ENCODE assay signal across 11 cellular contexts in the genomic region with DNA sequence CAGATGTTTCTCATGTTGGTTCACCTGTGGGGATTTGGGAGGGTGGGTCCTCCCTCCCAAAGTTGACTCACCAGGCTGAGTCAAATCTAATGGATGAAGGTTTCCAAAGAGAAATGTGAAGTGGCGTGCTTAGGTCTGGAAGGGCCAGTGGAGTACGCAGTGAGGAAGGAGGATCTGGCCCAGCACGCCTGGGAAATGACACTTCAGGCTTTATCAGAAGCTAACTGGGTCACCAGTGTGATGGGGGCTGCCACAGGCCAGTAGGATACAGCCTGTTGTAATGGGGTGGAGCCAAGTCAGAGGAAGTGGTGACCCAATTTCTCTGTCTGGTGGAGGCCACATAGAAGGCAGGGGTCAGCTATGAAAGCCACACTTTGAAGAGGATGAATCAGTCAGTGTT. TPM values are rescaled to one million over a fixed set of nuclear protein-coding genes. Genes with fewer than 3 reads are reported as not detected.
A peak's percentile ranks its signal among the peaks of the same experiment; 100 is the strongest.
DNase-seq lines count a peak whose midpoint lies in the region; ATAC-seq and TF ChIP-seq lines count a peak whose summit lies in the region.
"Had no signal": no experiment of that assay in that cellular context is flagged by ENCODE, and none has a peak within 500 bp of the region (broad histone marks: within the 10 kb centered on the region; RNA-seq: fewer than 3 reads in every experiment).

No MANE protein-coding gene starts in this region.

- H3K9me3 Mint-ChIP-seq in activated T-cell treated with anti-CD3 and anti-CD28 coated beads, Interleukin-2, amount 50 U/mL, for 72 hours: no peaks in the 10 kb centered on the region
- H3K9me3 Mint-ChIP-seq in progenitor cell of endocrine pancreas (ENCODE audit: low read depth): no peaks in the 10 kb centered on the region

- intact Hi-C loops in heart left ventricle (cut with DNase I) (no loop called here), cardiac septum (cut with DNase I) (no loop called here), heart right ventricle (cut with DNase I) (loop anchor here in 1 of 10 donors (10.0 kb wide), 1 partner anchor 89 kb away; no protein-coding TSS in a partner anchor), transverse colon (cut with DNase I; ENCODE audit: low total_unique reads) (no loop called here)

- ATAC-seq in heart left ventricle: peak in 3 of 4 donors; percentile 18 to 80 (median 54)
- ATAC-seq in activated T-cell treated with anti-CD3 and anti-CD28 coated beads, Interleukin-2, amount 50 U/mL, for 72 hours (replicated peaks in 1 of 2): peak; percentile 77 to 92
- ATAC-seq in heart right ventricle: peak in 6 of 8 donors; percentile 31 to 81 (median 54)
- ATAC-seq in HG03342 (IDR thresholded peaks at IDR 0.05; ENCODE audit: unreplicated experiment): no peak
- ATAC-seq: body of pancreas had no signal

- DNase-seq in heart left ventricle: peak in 1 of 5 donors; percentile 55
- no peak for DNase-seq in cardiac septum (ENCODE audit: low spot score)
- peak in 1 of 2 donors; percentile 35 for DNase-seq in activated T-cell treated with anti-CD3 and anti-CD28 coated beads, Interleukin-2, amount 50 U/mL, for 72 hours
- DNase-seq in heart right ventricle: no peak
- DNase-seq in transverse colon: peak; percentile 13
- no peak for DNase-seq in NCI-H345 (lab: John Stamatoyannopoulos, UW)
- no peak for DNase-seq in progenitor cell of endocrine pancreas (ENCODE audit: low spot score, unreplicated experiment)
- DNase-seq: NCI-H748 treated with DMSO at 0.1 percent for 48 hours, thyroid gland had no signal

- H3K27me3 ChIP-seq in heart left ventricle: no peaks in the 10 kb centered on the region
- H3K27me3 ChIP-seq in heart right ventricle: no peaks in the 10 kb centered on the region
- H3K27me3 ChIP-seq in transverse colon: no peaks in the 10 kb centered on the region
- H3K27me3 ChIP-seq: body of pancreas, thyroid gland had no signal

- in situ Hi-C loops in transverse colon (cut with MboI; ENCODE audit: low pct_ligation_motif_present in 1 of 4, low pct_unique_long_range_greater_than_20kb in 1 of 4, low sequenced_read_pairs in 3 of 4): no loop called here

- TF ChIP-seq POLR2A in heart left ventricle (IDR thresholded peaks at IDR 0.05) (no peak), transverse colon (IDR thresholded peaks at IDR 0.05) (peak; percentile 25)

- H3K27me3 Mint-ChIP-seq in activated T-cell treated with anti-CD3 and anti-CD28 coated beads, Interleukin-2, amount 50 U/mL, for 72 hours (ENCODE audit: low read depth): no peaks in the 10 kb centered on the region
- no peaks in the 10 kb centered on the region for H3K27me3 Mint-ChIP-seq in progenitor cell of endocrine pancreas

- H3K9me3 ChIP-seq in heart left ventricle: no peaks in the 10 kb centered on the region
- H3K9me3 ChIP-seq in heart right ventricle: no peaks in the 10 kb centered on the region
- H3K9me3 ChIP-seq in transverse colon: no peaks in the 10 kb centered on the region
- H3K9me3 ChIP-seq: body of pancreas, thyroid gland had no signal

- no peak overlapping the region for H3K4me3 ChIP-seq in heart left ventricle
- no peak overlapping the region for H3K4me3 ChIP-seq in heart right ventricle
- no peak overlapping the region for H3K4me3 ChIP-seq in transverse colon
- H3K4me3 ChIP-seq: body of pancreas, thyroid gland had no signal

- no peak overlapping the region for H3K27ac ChIP-seq in heart left ventricle
- no peak overlapping the region for H3K27ac ChIP-seq in heart right ventricle
- H3K27ac ChIP-seq in transverse colon: no peak overlapping the region
- H3K27ac ChIP-seq: body of pancreas, thyroid gland had no signal

- H3K36me3 Mint-ChIP-seq in activated T-cell treated with anti-CD3 and anti-CD28 coated beads, Interleukin-2, amount 50 U/mL, for 72 hours (ENCODE audit: insufficient read depth in 2 of 2): peaks cover 12 to 30% of the 10 kb centered on the region in 2 donors
- H3K36me3 Mint-ChIP-seq in progenitor cell of endocrine pancreas (ENCODE audit: insufficient read depth): peaks cover 19% of the 10 kb centered on the region

- no peaks in the 10 kb centered on the region for H3K4me1 ChIP-seq in heart left ventricle
- H3K4me1 ChIP-seq in heart right ventricle: no peaks in the 10 kb centered on the region
- no peaks in the 10 kb centered on the region for H3K4me1 ChIP-seq in transverse colon
- H3K4me1 ChIP-seq: thyroid gland had no signal

- no peak for TF ChIP-seq EP300 in transverse colon (IDR thresholded peaks at IDR 0.05; ENCODE audit: low read depth)

- WGBS in heart left ventricle, 4 donors: 79 to 88% (median 81%) methylated on average over 3 of the region's 3 CpGs
- WGBS in heart right ventricle, 2 donors: 74 to 78% methylated on average over 3 of the region's 3 CpGs
- WGBS in transverse colon (ENCODE audit: low coverage in 1 of 2), 2 donors: 85 to 94% methylated on average over 3 of the region's 3 CpGs

- no peak overlapping the region for H3K4me3 Mint-ChIP-seq in activated T-cell treated with anti-CD3 and anti-CD28 coated beads, Interleukin-2, amount 50 U/mL, for 72 hours
- no peak overlapping the region for H3K4me3 Mint-ChIP-seq in progenitor cell of endocrine pancreas (ENCODE audit: low read depth)

- no peak for TF ChIP-seq CTCF in heart left ventricle (IDR thresholded peaks at IDR 0.05)
- TF ChIP-seq CTCF in heart right ventricle (IDR thresholded peaks at IDR 0.05): no peak
- no peak for TF ChIP-seq CTCF in transverse colon (IDR thresholded peaks at IDR 0.05)
- no peak for TF ChIP-seq CTCF in progenitor cell of endocrine pancreas (IDR thresholded peaks at IDR 0.05; ENCODE audit: unreplicated experiment)

- H3K36me3 ChIP-seq in heart left ventricle (peaks cover 2 to 83% (median 60%) of the 10 kb centered on the region in 9 donors), heart right ventricle (peaks cover 0 to 96% (median 18%) of the 10 kb centered on the region in 9 donors), transverse colon (peaks cover 0 to 20% (median 9%) of the 10 kb centered on the region in 4 donors)

- peaks cover 21% of the 10 kb centered on the region for H3K4me1 Mint-ChIP-seq in activated T-cell treated with anti-CD3 and anti-CD28 coated beads, Interleukin-2, amount 50 U/mL, for 72 hours (ENCODE audit: low read depth)
- no peaks in the 10 kb centered on the region for H3K4me1 Mint-ChIP-seq in progenitor cell of endocrine pancreas (ENCODE audit: low read depth)

- H3K27ac Mint-ChIP-seq in activated T-cell treated with anti-CD3 and anti-CD28 coated beads, Interleukin-2, amount 50 U/mL, for 72 hours: peak overlapping the region; percentile 84
- no peak overlapping the region for H3K27ac Mint-ChIP-seq in progenitor cell of endocrine pancreas

RNA-seq across cellular contexts. Expression of gene POLR1E, which starts 18.0 kb away (rescaled TPM):
- total RNA-seq in heart left ventricle (10 to 100 TPM; 11.2 to 24.8 (median 12.8) TPM), cardiac septum (18.8 TPM), heart right ventricle (10 to 100 TPM in 9 of 10 donors, 1 to 10 TPM in 1; 8.5 to 28.8 (median 20.4) TPM), transverse colon (10 to 100 TPM in 2 of 4 donors, 1 to 10 TPM in 2; 4.0 to 15.7 (median 9.0) TPM), progenitor cell of endocrine pancreas (22.2 and 22.4 TPM in 2 replicates)
- polyA plus RNA-seq in heart left ventricle (10 to 100 TPM in 1 of 2 donors, 1 to 10 TPM in 1; 6.9 to 27.0 TPM), heart right ventricle (10 to 100 TPM in 1 of 2 donors, 1 to 10 TPM in 1; 5.0 to 16.6 TPM)
- total RNA-seq in activated T-cell treated with anti-CD3 and anti-CD28 coated beads, Interleukin-2, amount 50 U/mL, for 72 hours: 10 to 100 TPM; 67.8 to 77.2 TPM

RNA-seq across cellular contexts. Expression of gene ZBTB5, which starts 38.5 kb away (rescaled TPM):
- 1 to 10 TPM; 5.2 to 8.0 (median 6.3) TPM for total RNA-seq in heart left ventricle
- polyA plus RNA-seq in heart left ventricle: 1 to 10 TPM; 1.8 to 7.4 TPM
- total RNA-seq in cardiac septum: 7.2 TPM
- total RNA-seq in activated T-cell treated with anti-CD3 and anti-CD28 coated beads, Interleukin-2, amount 50 U/mL, for 72 hours: 10 to 100 TPM in 1 of 2 donors, 1 to 10 TPM in 1; 9.9 to 13.2 TPM
- total RNA-seq in heart right ventricle: 1 to 10 TPM; 5.4 to 7.5 (median 6.3) TPM
- 1 to 10 TPM; 2.1 to 3.9 TPM for polyA plus RNA-seq in heart right ventricle
- 10 to 100 TPM in 3 of 4 donors, 1 to 10 TPM in 1; 3.2 to 14.6 (median 12.8) TPM for total RNA-seq in transverse colon
- 21.2 and 21.8 TPM in 2 replicates for total RNA-seq in progenitor cell of endocrine pancreas
